Comparison of ENCODE assay signal across 8 cellular contexts in genomic region chr16:67245189-67245585, GRCh38. TPM values are rescaled to one million over a fixed set of nuclear protein-coding genes. Genes with fewer than 3 reads are reported as not detected.
A peak's percentile ranks its signal among the peaks of the same experiment; 100 is the strongest.
DNase-seq lines count a peak whose midpoint lies in the region; ATAC-seq and TF ChIP-seq lines count a peak whose summit lies in the region.

No MANE protein-coding gene starts in this region.

- TF ChIP-seq CTCF in GM06990 (IDR thresholded peaks at IDR 0.05; ENCODE audit: insufficient read depth, low read length, poor library complexity, severe bottlenecking) (no peak), esophagus squamous epithelium (IDR thresholded peaks at IDR 0.05) (no peak), prostate gland (IDR thresholded peaks at IDR 0.05) (no peak)

- 74% methylated on average over 3 of the region's 4 CpGs; no CpG with 5 or more reads in 1 of the 2 donors for WGBS in esophagus squamous epithelium, 2 donors
- WGBS in prostate gland: 83% methylated on average over 4 of the region's 4 CpGs

- no peaks in the 10 kb centered on the region for H3K27me3 ChIP-seq in GM06990 (replicated peaks; ENCODE audit: control insufficient read depth, insufficient read depth, low read length)
- H3K27me3 ChIP-seq in SJSA1 (replicated peaks): no peaks in the 10 kb centered on the region
- H3K27me3 ChIP-seq in esophagus squamous epithelium: peaks cover 0 to 25% (median 2%) of the 10 kb centered on the region in 4 donors
- peaks cover 4% of the 10 kb centered on the region for H3K27me3 ChIP-seq in prostate gland (replicated peaks; ENCODE audit: insufficient read depth)

- H3K36me3 ChIP-seq in GM06990 (ENCODE audit: control insufficient read depth, insufficient read depth, low read length): no peaks in the 10 kb centered on the region; the same call in none of the 2 replicates
- H3K36me3 ChIP-seq in SJSA1: peaks cover 7% of the 10 kb centered on the region
- H3K36me3 ChIP-seq in esophagus squamous epithelium: no peaks in the 10 kb centered on the region
- no peaks in the 10 kb centered on the region for H3K36me3 ChIP-seq in prostate gland

- H3K4me1 ChIP-seq in SJSA1 (replicated peaks) (peaks cover 86% of the 10 kb centered on the region), esophagus squamous epithelium (peaks cover 40 to 93% (median 59%) of the 10 kb centered on the region in 3 donors), prostate gland (replicated peaks) (peaks cover 24% of the 10 kb centered on the region)

- TF ChIP-seq POLR2A in esophagus squamous epithelium (IDR thresholded peaks at IDR 0.05) (no peak), prostate gland (IDR thresholded peaks at IDR 0.05) (no peak)

- no peak for ATAC-seq in GM18502 (IDR thresholded peaks at IDR 0.05; ENCODE audit: poor library complexity, unreplicated experiment)

- H3K9me3 ChIP-seq in SJSA1 (replicated peaks) (no peaks in the 10 kb centered on the region), esophagus squamous epithelium (no peaks in the 10 kb centered on the region), prostate gland (no peaks in the 10 kb centered on the region)

- H3K27ac ChIP-seq in SJSA1 (peak overlapping the region; percentile 73; the same call in 1 of the 2 replicates), esophagus squamous epithelium (peak overlapping the region; percentile 81 to 95 (median 84)), prostate gland (peak overlapping the region; percentile 83 to 86)

- H3K4me3 ChIP-seq in GM06990 (replicated peaks; ENCODE audit: low read depth, low read length) (peak overlapping the region; percentile 71), SJSA1 (no peak overlapping the region), esophagus squamous epithelium (peak overlapping the region in 2 of 4 donors; percentile 58 to 76), prostate gland (no peak overlapping the region)

- DNase-seq in GM06990 (ENCODE audit: extremely low read depth, insufficient read length): no peak
- no peak for DNase-seq in SJSA1 (ENCODE audit: low read depth in 1 of 2, low spot score in 2 of 2)
- no peak for DNase-seq in esophagus squamous epithelium (lab: John Stamatoyannopoulos, UW)
- no peak for DNase-seq in prostate gland (ENCODE audit: low spot score)
- no peak for DNase-seq in cerebellum (ENCODE audit: low spot score)
- no peak for DNase-seq in SHP77 (lab: John Stamatoyannopoulos, UW)
- DNase-seq in activated CD8-positive, alpha-beta memory T cell treated with anti-CD3 and anti-CD28 coated beads for 24 hours: no peak

- intact Hi-C loops in esophagus squamous epithelium (cut with DNase I) (no loop called here), prostate gland (cut with DNase I) (no loop called here)

RNA-seq across cellular contexts. Expression of gene FHOD1, which starts 2.1 kb away (rescaled TPM):
- total RNA-seq in SJSA1 (2014; rRNA removed; shearing (Covaris generic)): 15.8 and 18.5 TPM in 2 replicates
- 1 to 10 TPM; 1.9 to 7.4 (median 5.3) TPM for total RNA-seq in esophagus squamous epithelium
- 10 to 100 TPM; 11.2 to 46.1 TPM for total RNA-seq in prostate gland
- total RNA-seq in cerebellum: 5.8 TPM

RNA-seq across cellular contexts. Expression of gene SLC9A5, which starts 3.6 kb away (rescaled TPM):
- total RNA-seq in SJSA1 (2014; rRNA removed; shearing (Covaris generic)): 1.2 and 1.6 TPM in 2 replicates
- total RNA-seq in esophagus squamous epithelium (under 1 TPM in 1 of 4 donors, not detected in 3; 0.19 TPM), prostate gland (1 to 10 TPM in 1 of 2 donors, under 1 TPM in 1; 0.27 to 2.6 TPM), cerebellum (3.9 TPM)

RNA-seq across cellular contexts. Expression of gene TMEM208, which starts 18.3 kb away (rescaled TPM):
- total RNA-seq in SJSA1 (2014; rRNA removed; shearing (Covaris generic)): 38.7 and 38.9 TPM in 2 replicates
- total RNA-seq in esophagus squamous epithelium (10 to 100 TPM; 24.4 to 36.0 (median 31.7) TPM), prostate gland (10 to 100 TPM; 39.1 to 57.1 TPM), cerebellum (10.7 TPM)

RNA-seq across cellular contexts. Expression of gene PLEKHG4, which starts 34.1 kb away (rescaled TPM):
- total RNA-seq in SJSA1 (2014; rRNA removed; shearing (Covaris generic)): 5.0 and 15.1 TPM in 2 replicates
- total RNA-seq in esophagus squamous epithelium (10 to 100 TPM in 1 of 4 donors, 1 to 10 TPM in 3; 5.0 to 11.4 (median 7.5) TPM), prostate gland (10 to 100 TPM in 1 of 2 donors, 1 to 10 TPM in 1; 7.7 to 57.8 TPM), cerebellum (3.9 TPM)

RNA-seq across cellular contexts. Expression of gene ELMO3, which starts 46.3 kb away (rescaled TPM):
- total RNA-seq in SJSA1 (2014; rRNA removed; shearing (Covaris generic)): 0.72 and 1.1 TPM in 2 replicates
- 10 to 100 TPM; 30.1 to 35.9 (median 32.9) TPM for total RNA-seq in esophagus squamous epithelium
- total RNA-seq in prostate gland: 10 to 100 TPM; 24.8 to 36.7 TPM
- total RNA-seq in cerebellum: 0.54 TPM
